ENCODE assay signal across 22 cellular contexts in genomic region chr12:115233891-115234543, GRCh38.
DNase-seq lines count a peak whose midpoint lies in the region; ATAC-seq, FAIRE-seq and TF ChIP-seq lines count a peak whose summit lies in the region.
"Had no signal": no experiment of that assay in that cellular context is flagged by ENCODE, and none has a peak within 500 bp of the region (broad histone marks: within the 10 kb centered on the region; RNA-seq: fewer than 3 reads in every experiment).

No MANE protein-coding gene starts in this region.

- ATAC-seq in GM23338 = peak; percentile 89
- ATAC-seq in stimulated activated naive B cell treated with anti-CD40 and anti-IgM and Interleukin-4, amounts not matched to agents 10 μg/mL and 1 μg/mL and 100 μg/mL, for 72 hours (replicated peaks) = no peak
- ATAC-seq: HCT116 had no signal

- H3F3A ChIP-seq in GM23338 (replicated peaks; ENCODE audit: low read depth) (no peaks in the 10 kb centered on the region), neural progenitor cell (ENCODE audit: low read depth) (no peaks in the 10 kb centered on the region)

- H3K4me1 Mint-ChIP-seq in GM23338 = peaks cover 6% of the 10 kb centered on the region
- no peaks in the 10 kb centered on the region for H3K4me1 Mint-ChIP-seq in neural progenitor cell
- no peaks in the 10 kb centered on the region for H3K4me1 Mint-ChIP-seq in stimulated activated naive B cell treated with anti-CD40 and anti-IgM and Interleukin-4, amounts not matched to agents 10 μg/mL and 1 μg/mL and 100 μg/mL, for 72 hours
- H3K4me1 Mint-ChIP-seq: CD14-positive monocyte had no signal

- no peak for TF ChIP-seq CTCF in GM23338 (conservative IDR thresholded peaks at IDR 0.05; ENCODE audit: low read depth in 2 of 2)
- no peak for TF ChIP-seq CTCF in H1 (IDR thresholded peaks at IDR 0.05; ENCODE audit: control extremely low read depth in 1 of 3, insufficient read depth in 1 of 3, low read depth in 1 of 3, low read length in 3 of 3)
- no peak for TF ChIP-seq CTCF in neural progenitor cell (IDR thresholded peaks at IDR 0.05)

- no peak overlapping the region for H3K56ac ChIP-seq in H1 (replicated peaks; ENCODE audit: insufficient read length, low read depth, low read length)

- POLR2A ChIA-PET in H1 (lab: Charles Lee; ENCODE audit: partially characterized antibody) = no interaction called here

- WGBS in H1 (ENCODE audit: extremely low coverage in 1 of 2, insufficient coverage in 1 of 2, insufficient read length in 1 of 2, insufficient replicate concordance in 2 of 2, low coverage in 1 of 2, low lambda C conversion rate in 2 of 2, missing lambda C conversion rate in 1 of 2), 2 experiments = 59% methylated on average over 6 of the region's 6 CpGs; no CpG with 5 or more reads in 1 of the 2 experiments

- H3K36me3 Mint-ChIP-seq in GM23338 (ENCODE audit: low read depth) (no peaks in the 10 kb centered on the region), neural progenitor cell (no peaks in the 10 kb centered on the region)
- no peaks in the 10 kb centered on the region for H3K36me3 Mint-ChIP-seq in stimulated activated naive B cell treated with anti-CD40 and anti-IgM and Interleukin-4, amounts not matched to agents 10 μg/mL and 1 μg/mL and 100 μg/mL, for 72 hours
- H3K36me3 Mint-ChIP-seq: CD14-positive monocyte had no signal

- no peak overlapping the region for H2BK12ac ChIP-seq in H1 (ENCODE audit: low read depth, low read length)

- H3K27me3 Mint-ChIP-seq in GM23338 (ENCODE audit: insufficient read depth, low read depth, poor library complexity) = peaks cover 2% of the 10 kb centered on the region
- H3K27me3 Mint-ChIP-seq in neural progenitor cell (ENCODE audit: insufficient read depth, low read depth) = no peaks in the 10 kb centered on the region
- H3K27me3 Mint-ChIP-seq in stimulated activated naive B cell treated with anti-CD40 and anti-IgM and Interleukin-4, amounts not matched to agents 10 μg/mL and 1 μg/mL and 100 μg/mL, for 72 hours = no peaks in the 10 kb centered on the region

- no peak overlapping the region for H3K27ac ChIP-seq in GM23338 (ENCODE audit: low read depth)
- no peak overlapping the region for H3K27ac ChIP-seq in H1 (ENCODE audit: low read depth, low read length)
- no peak overlapping the region for H3K27ac ChIP-seq in neural progenitor cell
- H3K27ac ChIP-seq: RWPE1 had no signal

- no peaks in the 10 kb centered on the region for H3K27me3 ChIP-seq in GM23338 (ENCODE audit: insufficient read depth)
- no peaks in the 10 kb centered on the region for H3K27me3 ChIP-seq in H1 (replicated peaks in 1 of 4; ENCODE audit: control insufficient read depth in 3 of 4, extremely low read depth in 1 of 4, insufficient read depth in 3 of 4, low read length in 3 of 4)
- H3K27me3 ChIP-seq in neural progenitor cell = no peaks in the 10 kb centered on the region

- H3K36me3 ChIP-seq in GM23338 (ENCODE audit: insufficient read depth) (no peaks in the 10 kb centered on the region), H1 (ENCODE audit: control insufficient read depth in 2 of 4, insufficient read depth in 4 of 4, low read length in 3 of 4) (no peaks in the 10 kb centered on the region), neural progenitor cell (no peaks in the 10 kb centered on the region)

- no peak overlapping the region for H3K18ac ChIP-seq in H1 (ENCODE audit: extremely low read depth, low read length)

- H4K20me1 ChIP-seq in GM23338 (replicated peaks; ENCODE audit: insufficient read depth) = no peaks in the 10 kb centered on the region
- no peaks in the 10 kb centered on the region for H4K20me1 ChIP-seq in H1 (replicated peaks in 1 of 2; ENCODE audit: control insufficient read depth in 1 of 2, insufficient read depth in 2 of 2, low read length in 2 of 2)
- H4K20me1 ChIP-seq in neural progenitor cell (ENCODE audit: low read depth) = no peaks in the 10 kb centered on the region

- no peaks in the 10 kb centered on the region for H3K23me2 ChIP-seq in H1 (ENCODE audit: low read depth, low read length)

- CTCF ChIA-PET in H1 (lab: Charles Lee; ENCODE audit: partially characterized antibody) = interaction anchor here (0.8 kb wide), 1 partner anchor 22 kb away, joined by 3 read pairs; no protein-coding TSS in a partner anchor

- H3K27ac Mint-ChIP-seq in GM23338 (no peak overlapping the region), neural progenitor cell (no peak overlapping the region)
- H3K27ac Mint-ChIP-seq in stimulated activated naive B cell treated with anti-CD40 and anti-IgM and Interleukin-4, amounts not matched to agents 10 μg/mL and 1 μg/mL and 100 μg/mL, for 72 hours = no peak overlapping the region

- peak; percentile 57 for DNase-seq in GM23338 (ENCODE audit: low spot score)
- no peak for DNase-seq in H1 (ENCODE audit: low read depth in 1 of 2, low spot score in 2 of 2)
- peak; percentile 59 for DNase-seq in iPS-NIHi7 (ENCODE audit: extremely low spot score)
- peak; percentile 31 for DNase-seq in neural progenitor cell (ENCODE audit: low spot score)
- DNase-seq in T1000 (lab: John Stamatoyannopoulos, UW) = no peak
- DNase-seq in stimulated activated naive B cell treated with anti-CD40 and anti-IgM and Interleukin-4, amounts not matched to agents 10 μg/mL and 1 μg/mL and 100 μg/mL, for 72 hours = no peak
- DNase-seq in DMS114 treated with DMSO at 0.1 percent for 48 hours (lab: John Stamatoyannopoulos, UW; ENCODE audit: unreplicated experiment) = no peak
- DNase-seq: EL; KG1; NCI-H1092; NCI-H1436; NCI-H1930; NCI-H2227 treated with DMSO at 0.1 percent for 48 hours; NCI-H510A; NK-92 treated with Interleukin-12 subunit alpha and Interleukin-12 subunit beta, amount 100 ng/mL, for 24 hours; SIG-M5 had no signal

- no peak overlapping the region for H4K91ac ChIP-seq in H1 (replicated peaks; ENCODE audit: insufficient read length, low read length)

- H2BK5ac ChIP-seq in H1 (ENCODE audit: low read depth, low read length) = no peak overlapping the region

- H3K9me2 ChIP-seq in GM23338 (ENCODE audit: insufficient read depth) = no peaks in the 10 kb centered on the region

- no peak overlapping the region for H2BK120ac ChIP-seq in H1 (replicated peaks; ENCODE audit: low read depth, low read length)

- H3K4ac ChIP-seq in H1 (replicated peaks; ENCODE audit: insufficient read length, low read depth, low read length) = no peak overlapping the region

- H3K4me1 ChIP-seq in GM23338 (ENCODE audit: insufficient read depth) = no peaks in the 10 kb centered on the region
- H3K4me1 ChIP-seq in H1 (replicated peaks in 1 of 4; ENCODE audit: control insufficient read depth in 3 of 4, insufficient read depth in 4 of 4, low read length in 3 of 4) = peaks cover 0 to 7% (median 3%) of the 10 kb centered on the region in 4 experiments; a peak in 4 of 7 replicates
- H3K4me1 ChIP-seq in neural progenitor cell = peaks cover 5% of the 10 kb centered on the region

- H3K9me3 Mint-ChIP-seq in GM23338 (no peaks in the 10 kb centered on the region), neural progenitor cell (no peaks in the 10 kb centered on the region)
- H3K9me3 Mint-ChIP-seq in stimulated activated naive B cell treated with anti-CD40 and anti-IgM and Interleukin-4, amounts not matched to agents 10 μg/mL and 1 μg/mL and 100 μg/mL, for 72 hours = peaks cover 3 to 4% of the 10 kb centered on the region in 2 donors

- peak; percentile 20 to 40 for TF ChIP-seq RAD21 in H1 (IDR thresholded peaks at IDR 0.05 in 1 of 2, conservative IDR thresholded peaks at IDR 0.05 in 1 of 2; ENCODE audit: low read depth in 2 of 2, low read length in 2 of 2)

- no peak overlapping the region for H4K8ac ChIP-seq in H1 (ENCODE audit: extremely low read depth, insufficient read depth, low read length)

- no peak overlapping the region for H2AFZ ChIP-seq in GM23338
- no peak overlapping the region for H2AFZ ChIP-seq in H1 (ENCODE audit: low read length)
- H2AFZ ChIP-seq in neural progenitor cell (replicated peaks) = no peak overlapping the region

- peak; percentile 45 for FAIRE-seq in H1 (lab: Jason Lieb, UNC)
- FAIRE-seq: A204.1, D721Med, HTR-8/SVneo had no signal

- no peak overlapping the region for H2AK5ac ChIP-seq in H1 (ENCODE audit: low read depth, low read length)

- H3K14ac ChIP-seq in H1 (ENCODE audit: insufficient read length) = no peak overlapping the region

- H3K9me3 ChIP-seq in H1 (ENCODE audit: insufficient read depth in 2 of 2, low read depth in 1 of 2, low read length in 1 of 2) (no peaks in the 10 kb centered on the region), neural progenitor cell (ENCODE audit: low read depth) (no peaks in the 10 kb centered on the region)

- no peak overlapping the region for H4K5ac ChIP-seq in H1 (ENCODE audit: insufficient read length, low read depth, low read length)

- no peak for TF ChIP-seq POLR2A in H1 (IDR thresholded peaks at IDR 0.05; ENCODE audit: control extremely low read depth in 1 of 2, low read depth in 2 of 2, low read length in 2 of 2)

- H3K79me1 ChIP-seq in H1 (ENCODE audit: low read depth, low read length) = no peaks in the 10 kb centered on the region

- H3K79me2 ChIP-seq in GM23338 (replicated peaks; ENCODE audit: insufficient read depth) (no peaks in the 10 kb centered on the region), H1 (ENCODE audit: control insufficient read depth in 1 of 2, insufficient read depth in 2 of 2, low read length in 2 of 2) (no peaks in the 10 kb centered on the region), neural progenitor cell (ENCODE audit: low read depth) (no peaks in the 10 kb centered on the region)

- H3K23ac ChIP-seq in H1 (ENCODE audit: insufficient read length) = no peak overlapping the region

- TF ChIP-seq EP300 in H1 (IDR thresholded peaks at IDR 0.05; ENCODE audit: borderline replicate concordance in 1 of 2, low read depth in 2 of 2, low read length in 2 of 2) = no peak

- no peak overlapping the region for H2BK20ac ChIP-seq in H1 (ENCODE audit: low read length)

- H3K4me3 Mint-ChIP-seq in GM23338 (no peak overlapping the region), neural progenitor cell (no peak overlapping the region)
- H3K4me3 Mint-ChIP-seq in stimulated activated naive B cell treated with anti-CD40 and anti-IgM and Interleukin-4, amounts not matched to agents 10 μg/mL and 1 μg/mL and 100 μg/mL, for 72 hours = no peak overlapping the region
- H3K4me3 Mint-ChIP-seq: CD14-positive monocyte had no signal

- no peak overlapping the region for H2BK15ac ChIP-seq in H1 (ENCODE audit: low read length)

- H3K4me2 ChIP-seq in GM23338 (no peak overlapping the region), H1 (ENCODE audit: insufficient read depth in 1 of 2, low read depth in 2 of 2, low read length in 2 of 2) (no peak overlapping the region), neural progenitor cell (no peak overlapping the region)

- H3K9ac ChIP-seq in H1 (replicated peaks in 1 of 4; ENCODE audit: extremely low read depth in 1 of 4, low read depth in 3 of 4, low read length in 3 of 4) (no peak overlapping the region), neural progenitor cell (no peak overlapping the region)

- H3K4me3 ChIP-seq in GM23338 (no peak overlapping the region), H1 (ENCODE audit: extremely low read depth in 1 of 4, insufficient read depth in 2 of 4, low read depth in 3 of 4, low read length in 4 of 4) (no peak overlapping the region), neural progenitor cell (no peak overlapping the region)

TF ChIP-seq in GM23338, 12 proteins besides CTCF, POLR2A, EP300 and RAD21 (continues in another document):
- TF ChIP-seq NANOG (IDR thresholded peaks at IDR 0.05; ENCODE audit: borderline replicate concordance) = no peak

TF ChIP-seq in H1, 55 proteins besides CTCF, POLR2A, EP300 and RAD21 (continues in another document):
- TF ChIP-seq SP1 (IDR thresholded peaks at IDR 0.05; ENCODE audit: low read depth, low read length) (no peak), TEAD4 (IDR thresholded peaks at IDR 0.05; ENCODE audit: low read depth, low read length) (peak; percentile 63)

Comparison
In these comparisons a context has a peak if more than half of its experiments do, and no peak if none do; other contexts are left out.
1. DNase-seq: peak in GM23338 (single experiment), iPS-NIHi7 (single experiment) and neural progenitor cell (single experiment); none in H1 (0 of 2), T1000 (single experiment), stimulated activated naive B cell treated with anti-CD40 and anti-IgM and Interleukin-4, amounts not matched to agents 10 μg/mL and 1 μg/mL and 100 μg/mL, for 72 hours (single experiment) and DMS114 treated with DMSO at 0.1 percent for 48 hours (single experiment).